Comparison of ENCODE assay signal across 8 cellular contexts in genomic region chr11:85182437-85183109, GRCh38.
DNase-seq lines count a peak whose midpoint lies in the region; ATAC-seq and TF ChIP-seq lines count a peak whose summit lies in the region.

No MANE protein-coding gene starts in this region.

- H3K27me3 Mint-ChIP-seq in endothelial cell (ENCODE audit: unreplicated experiment) = no peaks in the 10 kb centered on the region
- H3K27me3 Mint-ChIP-seq in stimulated activated memory B cell treated with anti-CD40 and anti-IgM and Interleukin-4, amounts not matched to agents 10 μg/mL and 1 μg/mL and 100 μg/mL, for 72 hours = no peaks in the 10 kb centered on the region
- H3K27me3 Mint-ChIP-seq in activated naive CD4-positive, alpha-beta T cell treated with anti-CD3 and anti-CD28 coated beads for 36 hours (ENCODE audit: low read depth) = no peaks in the 10 kb centered on the region

- intact Hi-C loops in activated naive CD4-positive, alpha-beta T cell treated with anti-CD3 and anti-CD28 coated beads for 36 hours (cut with micrococcal nuclease) = no loop called here

- no peaks in the 10 kb centered on the region for H3K9me3 Mint-ChIP-seq in endothelial cell (ENCODE audit: unreplicated experiment)
- peaks cover 3% of the 10 kb centered on the region for H3K9me3 Mint-ChIP-seq in stimulated activated memory B cell treated with anti-CD40 and anti-IgM and Interleukin-4, amounts not matched to agents 10 μg/mL and 1 μg/mL and 100 μg/mL, for 72 hours
- H3K9me3 Mint-ChIP-seq in activated naive CD4-positive, alpha-beta T cell treated with anti-CD3 and anti-CD28 coated beads for 36 hours = peaks cover 3% of the 10 kb centered on the region

- H3K27ac Mint-ChIP-seq in endothelial cell (ENCODE audit: unreplicated experiment) = peak overlapping the region; percentile 76
- H3K27ac Mint-ChIP-seq in stimulated activated memory B cell treated with anti-CD40 and anti-IgM and Interleukin-4, amounts not matched to agents 10 μg/mL and 1 μg/mL and 100 μg/mL, for 72 hours = no peak overlapping the region
- no peak overlapping the region for H3K27ac Mint-ChIP-seq in activated naive CD4-positive, alpha-beta T cell treated with anti-CD3 and anti-CD28 coated beads for 36 hours

- no peak overlapping the region for H3K4me3 Mint-ChIP-seq in endothelial cell (ENCODE audit: unreplicated experiment)
- H3K4me3 Mint-ChIP-seq in stimulated activated memory B cell treated with anti-CD40 and anti-IgM and Interleukin-4, amounts not matched to agents 10 μg/mL and 1 μg/mL and 100 μg/mL, for 72 hours = no peak overlapping the region
- no peak overlapping the region for H3K4me3 Mint-ChIP-seq in activated naive CD4-positive, alpha-beta T cell treated with anti-CD3 and anti-CD28 coated beads for 36 hours

- H3K4me1 Mint-ChIP-seq in endothelial cell (ENCODE audit: unreplicated experiment) = no peaks in the 10 kb centered on the region
- peaks cover 9% of the 10 kb centered on the region for H3K4me1 Mint-ChIP-seq in stimulated activated memory B cell treated with anti-CD40 and anti-IgM and Interleukin-4, amounts not matched to agents 10 μg/mL and 1 μg/mL and 100 μg/mL, for 72 hours
- H3K4me1 Mint-ChIP-seq in activated naive CD4-positive, alpha-beta T cell treated with anti-CD3 and anti-CD28 coated beads for 36 hours (ENCODE audit: low read depth) = no peaks in the 10 kb centered on the region

- peak; percentile 79 for TF ChIP-seq CTCF in endothelial cell (IDR thresholded peaks at IDR 0.05; ENCODE audit: unreplicated experiment)

- H3K36me3 Mint-ChIP-seq in endothelial cell (ENCODE audit: low read depth, unreplicated experiment) = no peaks in the 10 kb centered on the region
- no peaks in the 10 kb centered on the region for H3K36me3 Mint-ChIP-seq in stimulated activated memory B cell treated with anti-CD40 and anti-IgM and Interleukin-4, amounts not matched to agents 10 μg/mL and 1 μg/mL and 100 μg/mL, for 72 hours
- H3K36me3 Mint-ChIP-seq in activated naive CD4-positive, alpha-beta T cell treated with anti-CD3 and anti-CD28 coated beads for 36 hours (ENCODE audit: low read depth) = no peaks in the 10 kb centered on the region

- CTCF ChIA-PET in activated naive CD4-positive, alpha-beta T cell treated with anti-CD3 and anti-CD28 coated beads for 36 hours (lab: Charles Lee) = no interaction called here

- peak; percentile 62 for DNase-seq in SIG-M5 treated with dmso at 0.1 percent for 504 hours (lab: John Stamatoyannopoulos, UW; ENCODE audit: unreplicated experiment)
- DNase-seq in SIG-M5 (lab: John Stamatoyannopoulos, UW) = no peak
- DNase-seq in NCI-H2227 (lab: John Stamatoyannopoulos, UW; ENCODE audit: unreplicated experiment) = peak; percentile 72
- peak; percentile 27 for DNase-seq in endothelial cell (ENCODE audit: low spot score)
- no peak for DNase-seq in activated naive CD4-positive, alpha-beta T cell treated with anti-CD3 and anti-CD28 coated beads for 36 hours
- DNase-seq in dermis blood vessel endothelial cell = no peak

- peak; percentile 89 for ATAC-seq in HG02623 (IDR thresholded peaks at IDR 0.05; ENCODE audit: unreplicated experiment)
- ATAC-seq in stimulated activated memory B cell treated with anti-CD40 and anti-IgM and Interleukin-4, amounts not matched to agents 10 μg/mL and 1 μg/mL and 100 μg/mL, for 72 hours = peak; percentile 55

Comparison
In these comparisons a context has a peak if more than half of its experiments do, and no peak if none do; other contexts are left out.
1. DNase-seq: peak in SIG-M5 treated with dmso at 0.1 percent for 504 hours (single experiment), NCI-H2227 (single experiment) and endothelial cell (single experiment); none in SIG-M5 (single experiment), activated naive CD4-positive, alpha-beta T cell treated with anti-CD3 and anti-CD28 coated beads for 36 hours (single experiment) and dermis blood vessel endothelial cell (single experiment).